14 cellular contexts compared by ENCODE assay signal in the genomic region with DNA sequence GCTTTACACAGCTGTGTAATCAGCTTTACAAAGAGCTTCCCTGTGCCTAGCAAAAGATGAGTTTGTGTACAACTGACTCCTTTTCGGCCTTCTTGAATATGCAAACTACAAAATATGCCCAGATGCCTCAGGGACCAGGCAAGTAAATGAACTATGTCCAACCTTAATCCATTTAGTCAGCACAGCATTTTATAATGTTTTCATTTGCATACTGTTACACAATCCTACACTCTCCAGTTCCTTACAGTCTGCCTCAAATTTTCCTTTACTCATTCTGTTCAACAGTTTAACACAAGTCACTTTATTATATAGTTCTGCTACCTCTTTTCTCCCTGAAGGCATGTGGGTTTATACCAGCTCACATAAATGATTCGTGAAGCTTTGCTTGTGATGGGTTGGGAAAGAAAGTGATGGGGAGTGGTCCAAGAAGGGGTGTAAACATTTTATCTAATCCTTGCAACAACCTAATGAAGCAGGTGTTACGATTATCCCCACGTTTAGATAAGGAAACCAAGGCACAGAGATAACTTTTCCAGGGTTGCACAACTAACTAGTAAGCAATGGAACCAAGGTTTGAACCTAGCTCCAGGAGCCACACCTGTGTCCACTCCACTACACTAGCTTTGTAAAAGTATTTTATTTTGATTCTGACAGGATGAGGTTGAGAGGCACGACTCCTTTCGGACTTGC. TPM values are rescaled to one million over a fixed set of nuclear protein-coding genes. Genes with fewer than 3 reads are reported as not detected.
A peak's percentile ranks its signal among the peaks of the same experiment; 100 is the strongest.
DNase-seq lines count a peak whose midpoint lies in the region; ATAC-seq lines count a peak whose summit lies in the region.
"Had no signal": no experiment of that assay in that cellular context is flagged by ENCODE, and none has a peak within 500 bp of the region (broad histone marks: within the 10 kb centered on the region; RNA-seq: fewer than 3 reads in every experiment).

No MANE protein-coding gene starts in this region.

- peaks cover 34% of the 10 kb centered on the region for H3K4me1 Mint-ChIP-seq in activated CD4-positive, alpha-beta T cell treated with anti-CD3 and anti-CD28 coated beads for 36 hours
- H3K4me1 Mint-ChIP-seq in activated CD4-positive, alpha-beta T cell treated with anti-CD3 and anti-CD28 coated beads, Interleukin-2, amount 10 ng/mL, durations not matched to agents 24 days and 14 days = peaks cover 28% of the 10 kb centered on the region

- DNase-seq in activated CD4-positive, alpha-beta T cell treated with anti-CD3 and anti-CD28 coated beads for 36 hours = no peak
- no peak for DNase-seq in activated CD4-positive, alpha-beta T cell treated with anti-CD3 and anti-CD28 coated beads, Interleukin-2, amount 10 ng/mL, durations not matched to agents 24 days and 14 days
- DNase-seq in NCI-H1048 (lab: John Stamatoyannopoulos, UW) (peak; percentile 73), dedifferentiated amniotic fluid mesenchymal stem cell (ENCODE audit: extremely low spot score) (peak; percentile 63), stromal cell of bone marrow (ENCODE audit: low read depth) (peak; percentile 76), NCI-H345 treated with DMSO at 0.1 percent for 48 hours (lab: John Stamatoyannopoulos, UW; ENCODE audit: unreplicated experiment) (no peak), C1 segment of cervical spinal cord (lab: John Stamatoyannopoulos, UW) (no peak)
- DNase-seq in stimulated activated CD8-positive, alpha-beta memory T cell treated with anti-CD3 and anti-CD28 coated beads, Interleukin-4, amount 100 ng/mL, for 48 hours = no peak
- DNase-seq: activated CD4-positive, alpha-beta T cell treated with anti-CD3 and anti-CD28 coated beads for 4 hours; anterior cingulate cortex; natural killer cell; NCI-H1105 treated with DMSO at 0.1 percent for 48 hours; NCI-H345; T-helper 17 cell had no signal

- intact Hi-C loops in activated CD4-positive, alpha-beta T cell treated with anti-CD3 and anti-CD28 coated beads for 36 hours (cut with DNase I, micrococcal nuclease) = loop anchor here (5.0 to 10.0 kb wide), 5 partner anchors 97 to 990 kb away; partner anchors contain the start of genes GTF3A (in 1 of the 2), PAN3 (in 1 of the 2) and RASL11A (in 1 of the 2)
- intact Hi-C loops in activated CD4-positive, alpha-beta T cell treated with anti-CD3 and anti-CD28 coated beads, Interleukin-2, amount 10 ng/mL, durations not matched to agents 24 days and 14 days (cut with micrococcal nuclease) = loop anchor here (5.0 to 10.0 kb wide), 2 partner anchors 97 to 280 kb away; partner anchors contain the start of genes MTIF3 and RASL11A

- POLR2A ChIA-PET in activated CD4-positive, alpha-beta T cell treated with anti-CD3 and anti-CD28 coated beads for 36 hours (lab: Charles Lee) = no interaction called here

- H3K27ac Mint-ChIP-seq in activated CD4-positive, alpha-beta T cell treated with anti-CD3 and anti-CD28 coated beads for 36 hours = peak overlapping the region; percentile 53
- no peak overlapping the region for H3K27ac Mint-ChIP-seq in activated CD4-positive, alpha-beta T cell treated with anti-CD3 and anti-CD28 coated beads, Interleukin-2, amount 10 ng/mL, durations not matched to agents 24 days and 14 days
- H3K27ac Mint-ChIP-seq: natural killer cell, T-helper 17 cell had no signal

- H3K36me3 Mint-ChIP-seq in activated CD4-positive, alpha-beta T cell treated with anti-CD3 and anti-CD28 coated beads for 36 hours (ENCODE audit: low read depth) = peaks cover 5% of the 10 kb centered on the region
- H3K36me3 Mint-ChIP-seq in activated CD4-positive, alpha-beta T cell treated with anti-CD3 and anti-CD28 coated beads, Interleukin-2, amount 10 ng/mL, durations not matched to agents 24 days and 14 days (ENCODE audit: low read depth) = peaks cover 2% of the 10 kb centered on the region
- H3K36me3 Mint-ChIP-seq: natural killer cell had no signal

- no peaks in the 10 kb centered on the region for H3K9me3 Mint-ChIP-seq in activated CD4-positive, alpha-beta T cell treated with anti-CD3 and anti-CD28 coated beads for 36 hours (ENCODE audit: low read depth)
- no peaks in the 10 kb centered on the region for H3K9me3 Mint-ChIP-seq in activated CD4-positive, alpha-beta T cell treated with anti-CD3 and anti-CD28 coated beads, Interleukin-2, amount 10 ng/mL, durations not matched to agents 24 days and 14 days
- H3K9me3 Mint-ChIP-seq: natural killer cell had no signal

- H3K4me3 Mint-ChIP-seq in activated CD4-positive, alpha-beta T cell treated with anti-CD3 and anti-CD28 coated beads for 36 hours = peak overlapping the region; percentile 6
- no peak overlapping the region for H3K4me3 Mint-ChIP-seq in activated CD4-positive, alpha-beta T cell treated with anti-CD3 and anti-CD28 coated beads, Interleukin-2, amount 10 ng/mL, durations not matched to agents 24 days and 14 days
- H3K4me3 Mint-ChIP-seq: natural killer cell, T-helper 17 cell had no signal

- CTCF ChIA-PET in activated CD4-positive, alpha-beta T cell treated with anti-CD3 and anti-CD28 coated beads for 36 hours (lab: Charles Lee) = interaction anchor here (0.6 to 2.2 kb wide), 5 partner anchors 19 to 978 kb away, joined by 3 to 7 read pairs (median 3); no protein-coding TSS in a partner anchor

- no peak for ATAC-seq in activated CD4-positive, alpha-beta T cell treated with anti-CD3 and anti-CD28 coated beads for 36 hours
- ATAC-seq: natural killer cell, T-helper 17 cell had no signal

- H3K27me3 Mint-ChIP-seq in activated CD4-positive, alpha-beta T cell treated with anti-CD3 and anti-CD28 coated beads for 36 hours = peaks cover 3% of the 10 kb centered on the region
- H3K27me3 Mint-ChIP-seq in activated CD4-positive, alpha-beta T cell treated with anti-CD3 and anti-CD28 coated beads, Interleukin-2, amount 10 ng/mL, durations not matched to agents 24 days and 14 days = peaks cover 2% of the 10 kb centered on the region

RNA-seq across cellular contexts. Expression of gene USP12, which starts 3.3 kb away (rescaled TPM):
- 10 to 100 TPM; 32.3 to 32.4 TPM for total RNA-seq in activated CD4-positive, alpha-beta T cell treated with anti-CD3 and anti-CD28 coated beads for 36 hours
- 40.6 and 47.0 TPM in 2 replicates for total RNA-seq in activated CD4-positive, alpha-beta T cell treated with anti-CD3 and anti-CD28 coated beads, Interleukin-2, amount 10 ng/mL, durations not matched to agents 24 days and 14 days

Comparison
In these comparisons a context has a peak if more than half of its experiments do, and no peak if none do; other contexts are left out.
1. DNase-seq: peak in NCI-H1048 (single experiment), dedifferentiated amniotic fluid mesenchymal stem cell (single experiment) and stromal cell of bone marrow (single experiment); none in activated CD4-positive, alpha-beta T cell treated with anti-CD3 and anti-CD28 coated beads for 36 hours (single experiment), activated CD4-positive, alpha-beta T cell treated with anti-CD3 and anti-CD28 coated beads, Interleukin-2, amount 10 ng/mL, durations not matched to agents 24 days and 14 days (single experiment), NCI-H345 treated with DMSO at 0.1 percent for 48 hours (single experiment), stimulated activated CD8-positive, alpha-beta memory T cell treated with anti-CD3 and anti-CD28 coated beads, Interleukin-4, amount 100 ng/mL, for 48 hours (single experiment) and C1 segment of cervical spinal cord (0 of 14).